Comparison of ENCODE assay signal across 1 cellular context in the genomic region with DNA sequence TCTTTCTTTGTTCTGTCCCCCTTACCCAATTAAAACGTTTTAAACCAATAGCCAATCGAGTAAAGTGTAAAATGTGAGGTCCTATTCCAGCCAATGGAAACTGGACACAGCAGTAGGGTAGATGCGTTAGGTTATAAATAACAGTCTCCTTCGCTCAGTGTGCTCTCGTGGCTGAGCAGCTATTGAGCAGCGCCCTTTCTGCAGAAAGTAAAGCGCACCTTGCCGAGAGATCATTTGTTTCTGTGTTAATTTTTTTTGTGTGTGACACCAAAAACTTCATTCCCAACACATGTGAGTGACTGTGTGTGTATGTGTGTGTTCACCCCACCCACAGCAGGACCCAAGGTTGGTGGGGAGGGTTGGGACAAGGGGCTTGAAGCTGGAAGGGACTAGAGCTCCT.
TF ChIP-seq lines count a peak whose summit lies in the region.

No MANE protein-coding gene starts in this region.

TF ChIP-seq in GM12878, 131 proteins besides CTCF, POLR2A, EP300 and RAD21:
- TF ChIP-seq CHD4 (IDR thresholded peaks at IDR 0.05) (no peak), CBX5 (IDR thresholded peaks at IDR 0.05; ENCODE audit: low read depth) (peak; percentile 48; the same call in 1 of the 2 replicates)
